8 cellular contexts compared by ENCODE assay signal in the genomic region with DNA sequence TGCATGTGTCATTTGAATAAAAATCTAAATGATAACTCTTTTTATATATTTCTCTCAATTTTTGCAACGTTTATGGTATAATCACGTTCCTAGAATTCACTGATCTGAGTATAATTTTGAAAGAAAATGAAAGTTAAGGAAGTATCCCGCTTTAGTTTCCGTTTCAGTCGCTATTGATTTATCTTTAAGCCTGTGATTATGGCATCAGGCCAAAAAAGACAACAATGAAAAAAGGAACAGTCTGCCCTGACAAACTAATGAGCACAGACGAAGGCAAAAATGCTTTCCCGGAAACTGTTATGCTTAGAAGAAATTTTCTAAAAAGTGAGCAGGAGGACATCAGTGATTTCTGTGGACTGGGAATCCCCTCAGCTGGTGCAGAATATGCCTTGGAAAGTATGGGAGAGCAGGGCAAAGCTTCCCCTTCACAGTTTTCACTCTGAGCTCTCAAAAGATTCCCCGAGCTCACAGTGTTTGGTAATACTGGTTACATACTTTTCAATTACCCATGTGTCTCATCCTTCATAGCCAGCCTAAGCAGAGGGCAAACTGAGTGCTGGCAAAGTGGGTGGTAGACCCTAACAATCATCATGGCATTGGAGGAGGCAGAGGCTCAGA. TPM values are rescaled to one million over a fixed set of nuclear protein-coding genes. Genes with fewer than 3 reads are reported as not detected.
A peak's percentile ranks its signal among the peaks of the same experiment; 100 is the strongest.
DNase-seq lines count a peak whose midpoint lies in the region; ATAC-seq and FAIRE-seq lines count a peak whose summit lies in the region.

No MANE protein-coding gene starts in this region.

- POLR2A ChIA-PET in activated CD4-positive, alpha-beta T cell treated with anti-CD3 and anti-CD28 coated beads for 36 hours (lab: Charles Lee), result no interaction called here

- no peaks in the 10 kb centered on the region for H3K36me3 Mint-ChIP-seq in activated CD4-positive, alpha-beta T cell treated with anti-CD3 and anti-CD28 coated beads for 36 hours (ENCODE audit: low read depth)

- no peaks in the 10 kb centered on the region for H3K9me3 ChIP-seq in SK-N-MC (ENCODE audit: low read depth, low read length)
- H3K9me3 ChIP-seq in small intestine (ENCODE audit: control insufficient read depth, low read depth), result no peaks in the 10 kb centered on the region

- peak overlapping the region; percentile 31 for H3K4me3 Mint-ChIP-seq in activated CD4-positive, alpha-beta T cell treated with anti-CD3 and anti-CD28 coated beads for 36 hours

- H3K9ac ChIP-seq in SK-N-MC (ENCODE audit: insufficient read length), result peak overlapping the region; percentile 58

- WGBS in small intestine, 3 donors, result 3 to 4% (median 4%) methylated on average over 8 of the region's 8 CpGs

- intact Hi-C loops in activated CD4-positive, alpha-beta T cell treated with anti-CD3 and anti-CD28 coated beads for 36 hours (cut with DNase I, micrococcal nuclease), result no loop called here

- H3K36me3 ChIP-seq in SK-N-MC (ENCODE audit: insufficient read depth, low read length) (no peaks in the 10 kb centered on the region), small intestine (ENCODE audit: control insufficient read depth in 2 of 2, insufficient read depth in 2 of 2, low read length in 2 of 2) (no peaks in the 10 kb centered on the region)

- FAIRE-seq in small intestine (lab: Jason Lieb, UNC), result peak; percentile 72

- H3K4me3 ChIP-seq in SK-N-MC, result peak overlapping the region; percentile 73
- H3K4me3 ChIP-seq in small intestine (ENCODE audit: low read depth in 1 of 2, low read length in 2 of 2), result no peak overlapping the region

- no peak for DNase-seq in activated CD4-positive, alpha-beta T cell treated with anti-CD3 and anti-CD28 coated beads for 36 hours
- DNase-seq in activated CD4-positive, alpha-beta T cell treated with anti-CD3 and anti-CD28 coated beads, Interleukin-2, amount 50 U/mL, for 4 hours, result no peak
- DNase-seq in SK-N-MC (ENCODE audit: low read depth, low spot score) (no peak), fibroblast of peridontal ligament (ENCODE audit: extremely low read depth) (peak; percentile 45), small intestine (peak; percentile 82), SHP77 treated with DMSO at 0.1 percent for 48 hours (lab: John Stamatoyannopoulos, UW) (no peak)

- no peaks in the 10 kb centered on the region for H3K27me3 ChIP-seq in small intestine (ENCODE audit: control insufficient read depth in 2 of 2, insufficient read depth in 2 of 2, low read length in 2 of 2)

- no peaks in the 10 kb centered on the region for H3K4me1 ChIP-seq in small intestine (ENCODE audit: control insufficient read depth in 2 of 2, insufficient read depth in 1 of 2, low read depth in 1 of 2, low read length in 1 of 2)

- H3K4me1 Mint-ChIP-seq in activated CD4-positive, alpha-beta T cell treated with anti-CD3 and anti-CD28 coated beads for 36 hours, result peaks cover 27% of the 10 kb centered on the region

- H3K27ac ChIP-seq in SK-N-MC (peak overlapping the region; percentile 77), small intestine (ENCODE audit: low read depth in 1 of 2, low read length in 1 of 2) (peak overlapping the region in 1 of 2 donors; percentile 55)

- peaks cover 8% of the 10 kb centered on the region for H3K27me3 Mint-ChIP-seq in activated CD4-positive, alpha-beta T cell treated with anti-CD3 and anti-CD28 coated beads for 36 hours

- ATAC-seq in activated CD4-positive, alpha-beta T cell treated with anti-CD3 and anti-CD28 coated beads for 36 hours, result no peak
- no peak for ATAC-seq in HG03025 (IDR thresholded peaks at IDR 0.05; ENCODE audit: low FRiP score, unreplicated experiment)
- ATAC-seq in HG03196 (IDR thresholded peaks at IDR 0.05; ENCODE audit: unreplicated experiment), result no peak

- no peaks in the 10 kb centered on the region for H3K9me3 Mint-ChIP-seq in activated CD4-positive, alpha-beta T cell treated with anti-CD3 and anti-CD28 coated beads for 36 hours (ENCODE audit: low read depth)

- CTCF ChIA-PET in activated CD4-positive, alpha-beta T cell treated with anti-CD3 and anti-CD28 coated beads for 36 hours (lab: Charles Lee), result interaction anchor here (4.6 kb wide), 1 partner anchor 33 kb away, joined by 20 read pairs; no protein-coding TSS in a partner anchor

- peak overlapping the region; percentile 11 for H3K27ac Mint-ChIP-seq in activated CD4-positive, alpha-beta T cell treated with anti-CD3 and anti-CD28 coated beads for 36 hours

RNA-seq across cellular contexts. Expression of gene CXCL10, which starts 5.1 kb away (rescaled TPM):
- 1 to 10 TPM; 1.0 to 1.1 TPM for total RNA-seq in activated CD4-positive, alpha-beta T cell treated with anti-CD3 and anti-CD28 coated beads for 36 hours
- 1 to 10 TPM in 2 of 3 donors, not detected in 1; 2.4 to 8.1 TPM for polyA plus RNA-seq in small intestine

RNA-seq across cellular contexts. Expression of gene CXCL11, which starts 7.5 kb away (rescaled TPM):
- total RNA-seq in activated CD4-positive, alpha-beta T cell treated with anti-CD3 and anti-CD28 coated beads for 36 hours, result under 1 TPM in 1 of 2 experiments, not detected in 1; 0.14 TPM
- polyA plus RNA-seq in small intestine, result 1 to 10 TPM in 1 of 3 donors, not detected in 2; 1.3 TPM

RNA-seq across cellular contexts. Expression of gene CXCL9, which starts 21.0 kb away (rescaled TPM):
- under 1 TPM; 0.23 to 0.33 TPM for total RNA-seq in activated CD4-positive, alpha-beta T cell treated with anti-CD3 and anti-CD28 coated beads for 36 hours
- polyA plus RNA-seq in small intestine, result 1 to 10 TPM in 2 of 3 donors, not detected in 1; 2.7 to 4.1 TPM

RNA-seq across cellular contexts. Expression of gene SDAD1, which starts 37.6 kb away (rescaled TPM):
- 10 to 100 TPM; 49.1 to 56.6 TPM for total RNA-seq in activated CD4-positive, alpha-beta T cell treated with anti-CD3 and anti-CD28 coated beads for 36 hours
- 10 to 100 TPM in 2 of 3 donors, 1 to 10 TPM in 1; 9.7 to 16.7 (median 11.9) TPM for polyA plus RNA-seq in small intestine

RNA-seq across cellular contexts. Expression of gene ART3, which starts 46.2 kb away (rescaled TPM):
- not detected for total RNA-seq in activated CD4-positive, alpha-beta T cell treated with anti-CD3 and anti-CD28 coated beads for 36 hours
- under 1 TPM in 2 of 3 donors, not detected in 1; 0.60 to 0.81 TPM for polyA plus RNA-seq in small intestine

Comparison
In these comparisons a context has a peak if more than half of its experiments do, and no peak if none do; other contexts are left out.
1. DNase-seq: peak in fibroblast of peridontal ligament (single experiment) and small intestine (single experiment); none in activated CD4-positive, alpha-beta T cell treated with anti-CD3 and anti-CD28 coated beads for 36 hours (single experiment), activated CD4-positive, alpha-beta T cell treated with anti-CD3 and anti-CD28 coated beads, Interleukin-2, amount 50 U/mL, for 4 hours (0 of 2), SK-N-MC (single experiment) and SHP77 treated with DMSO at 0.1 percent for 48 hours (single experiment).